Comparison of ENCODE assay signal across 1 cellular context in the genomic region with DNA sequence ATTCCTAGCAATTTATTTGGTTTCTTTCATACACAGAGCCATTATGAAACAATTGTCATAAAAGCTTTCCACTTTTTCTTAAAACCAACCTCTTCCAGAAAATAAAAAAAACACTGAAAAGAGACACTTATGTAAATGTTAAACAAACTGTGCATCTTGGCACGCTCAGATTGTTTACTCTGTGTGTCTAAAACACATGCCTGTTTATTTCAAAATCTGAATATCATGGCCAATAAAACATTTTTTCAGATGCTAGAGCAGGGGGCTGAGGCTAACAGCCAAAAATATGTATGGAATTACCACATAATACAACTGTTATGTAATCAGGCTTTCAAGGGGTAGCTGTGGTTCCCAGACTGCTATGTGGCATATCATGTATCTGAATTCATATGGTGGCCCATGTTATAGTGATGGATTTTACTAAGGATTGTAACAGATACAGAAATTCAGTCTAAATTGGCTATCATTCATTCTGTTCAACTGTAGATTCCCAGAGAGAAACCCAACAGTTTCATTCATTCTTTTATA.
TF ChIP-seq lines count a peak whose summit lies in the region.

No MANE protein-coding gene starts in this region.

TF ChIP-seq in IMR-90, 13 proteins besides CTCF, POLR2A, EP300 and RAD21:
- no peak for TF ChIP-seq RCOR1 (IDR thresholded peaks at IDR 0.05; ENCODE audit: insufficient replicate concordance, low read length)
- TF ChIP-seq CEBPB (IDR thresholded peaks at IDR 0.05; ENCODE audit: low read depth, low read length) = 0 out of 2 replicates have a peak, but pooled peaks have one; percentile 21
